15 cellular contexts compared by ENCODE assay signal in the genomic region with DNA sequence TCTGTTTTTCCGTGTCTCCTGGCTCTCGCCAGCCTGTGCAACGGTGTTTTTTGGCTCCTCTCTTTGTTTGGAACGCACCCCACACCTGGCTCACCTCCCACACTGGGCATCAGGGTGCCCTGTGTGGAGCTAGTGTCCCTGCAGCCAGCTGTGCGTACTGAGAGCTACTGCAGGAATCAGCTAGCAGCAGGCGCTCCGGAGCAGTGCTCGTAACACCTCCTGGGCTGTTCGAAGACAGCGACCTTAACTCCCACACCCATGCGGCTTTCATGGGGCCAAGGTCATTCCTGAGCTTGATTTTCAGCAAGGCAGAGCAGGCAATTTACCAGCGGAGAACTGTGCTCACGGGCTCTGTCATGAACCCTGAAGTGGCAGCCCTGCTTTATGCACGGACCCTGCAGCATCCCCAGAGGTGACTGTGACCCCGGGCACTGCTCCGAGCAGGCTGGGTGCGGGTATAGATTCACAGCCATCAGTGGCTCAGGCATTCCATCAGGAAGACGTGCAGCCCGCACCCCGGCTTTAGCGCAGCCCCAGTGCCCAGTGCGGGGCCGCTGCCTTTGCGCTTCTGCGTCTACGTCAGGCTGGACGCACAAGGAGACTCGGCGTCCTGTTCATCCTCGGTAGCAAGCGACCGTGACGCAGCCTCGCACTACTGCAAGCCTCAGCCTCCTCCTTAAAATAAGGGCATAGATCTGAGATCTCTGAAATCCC. TPM values are rescaled to one million over a fixed set of nuclear protein-coding genes. Genes with fewer than 3 reads are reported as not detected.
DNase-seq lines count a peak whose midpoint lies in the region; ATAC-seq, FAIRE-seq and TF ChIP-seq lines count a peak whose summit lies in the region.
"Had no signal": no experiment of that assay in that cellular context is flagged by ENCODE, and none has a peak within 500 bp of the region (broad histone marks: within the 10 kb centered on the region; RNA-seq: fewer than 3 reads in every experiment).

No MANE protein-coding gene starts in this region.

- no peak for TF ChIP-seq CTCF in body of pancreas (IDR thresholded peaks at IDR 0.05)
- TF ChIP-seq CTCF in lower lobe of right lung (IDR thresholded peaks at IDR 0.05): no peak
- no peak for TF ChIP-seq CTCF in tibial artery (IDR thresholded peaks at IDR 0.05)
- no peak for TF ChIP-seq CTCF in mucosa of descending colon (IDR thresholded peaks at IDR 0.05)

- no peak for TF ChIP-seq POLR2A in body of pancreas (IDR thresholded peaks at IDR 0.05)

- FAIRE-seq in RCC 7860 (lab: Jason Lieb, UNC): no peak

- no peaks in the 10 kb centered on the region for H3K9me3 ChIP-seq in body of pancreas
- no peaks in the 10 kb centered on the region for H3K9me3 ChIP-seq in lower lobe of right lung
- H3K9me3 ChIP-seq in tibial artery: no peaks in the 10 kb centered on the region
- no peaks in the 10 kb centered on the region for H3K9me3 ChIP-seq in mucosa of descending colon

- H3K4me1 ChIP-seq in body of pancreas (peaks cover 6% of the 10 kb centered on the region), lower lobe of right lung (peaks cover 7% of the 10 kb centered on the region), tibial artery (peaks cover 0 to 14% (median 7%) of the 10 kb centered on the region in 4 donors), mucosa of descending colon (ENCODE audit: low read depth) (no peaks in the 10 kb centered on the region)

- H3K36me3 ChIP-seq in body of pancreas (replicated peaks in 1 of 2; ENCODE audit: insufficient read depth in 1 of 2, low read depth in 2 of 2) (peaks cover under 1 to 15% of the 10 kb centered on the region in 2 donors), lower lobe of right lung (peaks cover 88% of the 10 kb centered on the region), tibial artery (peaks cover 16 to 93% (median 60%) of the 10 kb centered on the region in 3 donors), mucosa of descending colon (ENCODE audit: low read depth) (peaks cover 3% of the 10 kb centered on the region)

- DNase-seq in activated CD8-positive, alpha-beta memory T cell treated with anti-CD3 and anti-CD28 coated beads, Interleukin-2, amount 50 U/mL, for 48 hours: peak; percentile 48
- DNase-seq in activated CD8-positive, alpha-beta memory T cell treated with anti-CD3 and anti-CD28 coated beads for 24 hours: no peak
- DNase-seq in body of pancreas (peak; percentile 41 to 73 (median 56)), lower lobe of right lung (peak; percentile 41), tibial artery (peak in 1 of 2 donors; percentile 58), SKM-1 treated with dmso at 0.1 percent for 144 hours (lab: John Stamatoyannopoulos, UW; ENCODE audit: unreplicated experiment) (no peak), RCC 7860 (ENCODE audit: low spot score) (no peak), mucosa of descending colon (no peak)
- DNase-seq: activated CD4-positive, alpha-beta T cell treated with anti-CD3 and anti-CD28 coated beads, Interleukin-2, amount 50 U/mL, for 1 hour; central memory CD4-positive, alpha-beta T cell; DMS53; natural killer cell; T-helper 2 cell had no signal

- WGBS in body of pancreas, 2 donors: 76 to 79% methylated on average over 17 to 34 of the region's 34 CpGs

- H3K27me3 ChIP-seq in body of pancreas (no peaks in the 10 kb centered on the region), lower lobe of right lung (ENCODE audit: low read depth) (no peaks in the 10 kb centered on the region), tibial artery (no peaks in the 10 kb centered on the region)

- no peak overlapping the region for H3K4me3 ChIP-seq in body of pancreas
- no peak overlapping the region for H3K4me3 ChIP-seq in lower lobe of right lung
- H3K4me3 ChIP-seq in tibial artery: no peak overlapping the region
- no peak overlapping the region for H3K4me3 ChIP-seq in mucosa of descending colon
- H3K4me3 ChIP-seq: smooth muscle cell had no signal

- peak; percentile 47 for ATAC-seq in body of pancreas
- no peak for ATAC-seq in lower lobe of right lung
- ATAC-seq in mucosa of descending colon: no peak
- ATAC-seq: natural killer cell had no signal

- H3K27ac ChIP-seq in body of pancreas (no peak overlapping the region), lower lobe of right lung (no peak overlapping the region), tibial artery (peak overlapping the region; percentile 52 to 73)
- H3K27ac ChIP-seq: HL-60 had no signal

- intact Hi-C loops in body of pancreas (cut with DNase I) (no loop called here), lower lobe of right lung (cut with DNase I) (no loop called here), tibial artery (cut with DNase I; ENCODE audit: low total_unique reads) (loop anchor here (10.0 kb wide), 1 partner anchor 1606 kb away; no protein-coding TSS in a partner anchor), mucosa of descending colon (cut with DNase I, micrococcal nuclease) (no loop called here)

RNA-seq across cellular contexts. Expression of a gene that starts 58.3 kb away (rescaled TPM):
- total RNA-seq in body of pancreas: 10 to 100 TPM; 18.8 to 22.3 TPM
- 60.2 TPM for total RNA-seq in lower lobe of right lung
- 10 to 100 TPM; 59.3 to 91.5 (median 70.4) TPM for total RNA-seq in mucosa of descending colon

Comparison
In these comparisons a context has a peak if more than half of its experiments do, and no peak if none do; other contexts are left out.
1. DNase-seq: peak in activated CD8-positive, alpha-beta memory T cell treated with anti-CD3 and anti-CD28 coated beads, Interleukin-2, amount 50 U/mL, for 48 hours (single experiment), body of pancreas (4 of 4) and lower lobe of right lung (single experiment); none in activated CD8-positive, alpha-beta memory T cell treated with anti-CD3 and anti-CD28 coated beads for 24 hours (single experiment), SKM-1 treated with dmso at 0.1 percent for 144 hours (single experiment), RCC 7860 (single experiment) and mucosa of descending colon (0 of 3).
2. H3K27ac ChIP-seq: peak in tibial artery (2 of 2); none in body of pancreas (0 of 4) and lower lobe of right lung (single experiment).